26 cellular contexts compared by ENCODE assay signal in genomic region chr3:139827833-139828232, GRCh38.
"Had no signal": no experiment of that assay in that cellular context is flagged by ENCODE, and none has a peak within 500 bp of the region (broad histone marks: within the 10 kb centered on the region; RNA-seq: fewer than 3 reads in every experiment).

No MANE protein-coding gene starts in this region.

- H3K27ac Mint-ChIP-seq: activated CD4-positive, alpha-beta memory T cell treated with anti-CD3 and anti-CD28 coated beads for 36 hours; activated CD4-positive, alpha-beta T cell treated with anti-CD3 and anti-CD28 coated beads, Interleukin-2, amount 10 ng/mL, durations not matched to agents 24 days and 14 days; activated naive CD4-positive, alpha-beta T cell treated with anti-CD3 and anti-CD28 coated beads for 36 hours; activated naive CD8-positive, alpha-beta T cell treated with anti-CD3 and anti-CD28 coated beads for 36 hours; activated T-helper 1 cell treated with anti-CD3 and anti-CD28 coated beads, Interleukin-12 subunit alpha, Interleukin-12 subunit beta, Interleukin-2, Interleukin-4 antibody, amounts not matched to agents 30 ng/mL and 10 ng/mL and 1 ng/mL, durations not matched to agents 14 hours and 24 hours and 36 hours; dendritic cell treated with granulocyte-macrophage colony-stimulating factor and Interleukin-4, amounts not matched to agents 40 ng/mL and 50 ng/mL, for 4 days; endodermal cell; naive B cell; nephron progenitor cell; type B pancreatic cell had no signal

- H3K79me2 ChIP-seq: parathyroid adenoma had no signal

- DNase-seq: activated CD4-positive, alpha-beta memory T cell treated with anti-CD3 and anti-CD28 coated beads for 36 hours; activated CD4-positive, alpha-beta T cell treated with anti-CD3 and anti-CD28 coated beads, Interleukin-2, amount 10 ng/mL, durations not matched to agents 24 days and 14 days; activated CD4-positive, CD25-positive, alpha-beta regulatory T cell treated with anti-CD3 and anti-CD28 coated beads, Interleukin-2, amount 50 U/mL, for 72 hours; activated CD8-positive, alpha-beta memory T cell treated with anti-CD3 and anti-CD28 coated beads, Interleukin-2, amount 50 U/mL, for 4 hours; activated effector memory CD4-positive, alpha-beta T cell treated with anti-CD3 and anti-CD28 coated beads, Interleukin-2, amount 50 U/mL, for 16 hours; activated naive CD4-positive, alpha-beta T cell treated with anti-CD3 and anti-CD28 coated beads for 36 hours; activated naive CD8-positive, alpha-beta T cell treated with anti-CD3 and anti-CD28 coated beads for 36 hours; activated T-cell treated with anti-CD3 and anti-CD28 coated beads, Interleukin-2, amount 50 U/mL, for 1 hour; endodermal cell; foreskin fibroblast; hippocampal formation; kidney; left colon; mammary epithelial cell; naive B cell; nephron progenitor cell; psoas muscle; sigmoid colon; stimulated activated naive CD4-positive, alpha-beta T cell treated with Interleukin-2 at 50 U/mL for 16 hours; T-helper 2 cell had no signal

- H3K27ac ChIP-seq: ascending aorta, parathyroid adenoma, psoas muscle, thoracic aorta had no signal

- H3K4me3 ChIP-seq: ascending aorta, psoas muscle, sigmoid colon, thoracic aorta had no signal

- H3K27me3 Mint-ChIP-seq: activated CD4-positive, alpha-beta T cell treated with anti-CD3 and anti-CD28 coated beads, Interleukin-2, amount 10 ng/mL, durations not matched to agents 24 days and 14 days; activated naive CD8-positive, alpha-beta T cell treated with anti-CD3 and anti-CD28 coated beads for 36 hours had no signal

- H3K9me3 ChIP-seq: ascending aorta, psoas muscle, sigmoid colon, thoracic aorta had no signal

- H3K36me3 Mint-ChIP-seq: activated CD4-positive, alpha-beta memory T cell treated with anti-CD3 and anti-CD28 coated beads for 36 hours; activated naive CD8-positive, alpha-beta T cell treated with anti-CD3 and anti-CD28 coated beads for 36 hours; naive B cell; type B pancreatic cell had no signal

- H3K4me1 Mint-ChIP-seq: activated CD4-positive, alpha-beta T cell treated with anti-CD3 and anti-CD28 coated beads, Interleukin-2, amount 10 ng/mL, durations not matched to agents 24 days and 14 days; activated naive CD8-positive, alpha-beta T cell treated with anti-CD3 and anti-CD28 coated beads for 36 hours; endodermal cell; naive B cell; nephron progenitor cell had no signal

- H2AFZ ChIP-seq: parathyroid adenoma had no signal

- ATAC-seq: left colon, psoas muscle had no signal

- H3K36me3 ChIP-seq: ascending aorta, sigmoid colon, thoracic aorta had no signal

- H3K4me3 Mint-ChIP-seq: activated CD4-positive, alpha-beta memory T cell treated with anti-CD3 and anti-CD28 coated beads for 36 hours; activated CD4-positive, alpha-beta T cell treated with anti-CD3 and anti-CD28 coated beads, Interleukin-2, amount 10 ng/mL, durations not matched to agents 24 days and 14 days; activated naive CD4-positive, alpha-beta T cell treated with anti-CD3 and anti-CD28 coated beads for 36 hours; activated naive CD8-positive, alpha-beta T cell treated with anti-CD3 and anti-CD28 coated beads for 36 hours; activated T-helper 1 cell treated with anti-CD3 and anti-CD28 coated beads, Interleukin-12 subunit alpha, Interleukin-12 subunit beta, Interleukin-2, Interleukin-4 antibody, amounts not matched to agents 30 ng/mL and 10 ng/mL and 1 ng/mL, durations not matched to agents 14 hours and 24 hours and 36 hours; dendritic cell treated with granulocyte-macrophage colony-stimulating factor and Interleukin-4, amounts not matched to agents 40 ng/mL and 50 ng/mL, for 4 days; endodermal cell; naive B cell; nephron progenitor cell; type B pancreatic cell had no signal

- H3K9ac ChIP-seq: parathyroid adenoma had no signal

- H3K27me3 ChIP-seq: ascending aorta, sigmoid colon had no signal

- H3K4me1 ChIP-seq: ascending aorta, parathyroid adenoma, psoas muscle had no signal

- FAIRE-seq: kidney had no signal

- H3K9me3 Mint-ChIP-seq: activated CD4-positive, alpha-beta memory T cell treated with anti-CD3 and anti-CD28 coated beads for 36 hours; activated naive CD4-positive, alpha-beta T cell treated with anti-CD3 and anti-CD28 coated beads for 36 hours; activated naive CD8-positive, alpha-beta T cell treated with anti-CD3 and anti-CD28 coated beads for 36 hours; activated T-helper 1 cell treated with anti-CD3 and anti-CD28 coated beads, Interleukin-12 subunit alpha, Interleukin-12 subunit beta, Interleukin-2, Interleukin-4 antibody, amounts not matched to agents 30 ng/mL and 10 ng/mL and 1 ng/mL, durations not matched to agents 14 hours and 24 hours and 36 hours; dendritic cell treated with granulocyte-macrophage colony-stimulating factor and Interleukin-4, amounts not matched to agents 40 ng/mL and 50 ng/mL, for 4 days; endodermal cell; nephron progenitor cell; type B pancreatic cell had no signal
